In the genomic region with DNA sequence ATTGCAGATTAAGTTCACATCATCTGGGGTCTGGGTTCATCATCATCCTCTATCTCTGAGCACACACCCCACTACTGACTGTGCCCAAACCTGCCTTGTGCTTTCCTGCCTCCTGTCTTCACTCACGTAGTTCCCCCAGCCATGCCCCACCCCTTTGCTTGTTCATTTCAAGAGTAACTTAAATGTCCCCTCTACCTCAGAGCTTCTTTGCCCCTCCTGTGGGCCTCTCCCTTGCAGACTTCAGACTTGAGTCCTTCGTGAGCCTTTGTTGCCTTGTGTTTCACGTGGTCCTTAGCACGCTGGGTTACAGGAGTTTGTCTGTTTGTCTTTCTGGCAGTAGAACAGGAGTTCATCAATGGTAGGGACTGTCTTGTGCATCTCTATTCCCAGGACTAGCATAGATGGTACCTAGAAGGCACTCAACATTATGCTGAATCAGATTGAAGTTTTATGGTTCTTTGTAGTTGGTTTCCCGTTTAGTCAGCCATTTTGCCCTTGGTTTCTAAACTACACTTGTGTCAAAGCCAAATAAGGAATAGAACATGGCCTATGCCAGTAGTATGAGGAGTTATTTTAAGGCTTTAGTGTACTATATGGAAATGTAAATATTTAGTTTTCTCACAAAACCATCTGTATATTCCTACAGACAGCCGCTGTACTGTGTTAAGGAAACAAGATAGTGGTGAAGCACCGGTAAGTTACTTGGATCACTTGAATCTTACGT, we compare ENCODE assay signal across 14 cellular contexts.
DNase-seq lines count a peak whose midpoint lies in the region; ATAC-seq and TF ChIP-seq lines count a peak whose summit lies in the region.
"Had no signal": no experiment of that assay in that cellular context is flagged by ENCODE, and none has a peak within 500 bp of the region (broad histone marks: within the 10 kb centered on the region; RNA-seq: fewer than 3 reads in every experiment).

No MANE protein-coding gene starts in this region.

- no peak overlapping the region for H3K27ac ChIP-seq in heart right ventricle

- no peak overlapping the region for H3K4me3 Mint-ChIP-seq in activated naive CD8-positive, alpha-beta T cell treated with anti-CD3 and anti-CD28 coated beads for 36 hours
- H3K4me3 Mint-ChIP-seq in stimulated activated naive CD8-positive, alpha-beta T cell treated with anti-CD3 and anti-CD28 coated beads, Interleukin-15, amount 100 ng/mL, for 72 hours: peak overlapping the region; percentile 14 to 37
- H3K4me3 Mint-ChIP-seq: mesothelial cell of epicardium, T-cell had no signal

- H3K4me1 Mint-ChIP-seq in activated naive CD8-positive, alpha-beta T cell treated with anti-CD3 and anti-CD28 coated beads for 36 hours: peaks cover 9% of the 10 kb centered on the region
- peaks cover 13% of the 10 kb centered on the region for H3K4me1 Mint-ChIP-seq in stimulated activated naive CD8-positive, alpha-beta T cell treated with anti-CD3 and anti-CD28 coated beads, Interleukin-15, amount 100 ng/mL, for 72 hours

- H3K27me3 Mint-ChIP-seq in activated naive CD8-positive, alpha-beta T cell treated with anti-CD3 and anti-CD28 coated beads for 36 hours: no peaks in the 10 kb centered on the region
- H3K27me3 Mint-ChIP-seq in stimulated activated naive CD8-positive, alpha-beta T cell treated with anti-CD3 and anti-CD28 coated beads, Interleukin-15, amount 100 ng/mL, for 72 hours: no peaks in the 10 kb centered on the region
- H3K27me3 Mint-ChIP-seq: T-cell had no signal

- ATAC-seq in Right ventricle myocardium inferior: no peak
- no peak for ATAC-seq in Right ventricle myocardium superior (ENCODE audit: poor library complexity)
- ATAC-seq in HG02588 (IDR thresholded peaks at IDR 0.05; ENCODE audit: unreplicated experiment): peak; percentile 84
- ATAC-seq in stimulated activated naive CD8-positive, alpha-beta T cell treated with anti-CD3 and anti-CD28 coated beads, Interleukin-15, amount 100 ng/mL, for 72 hours: peak; percentile 98
- ATAC-seq in GM19467 (IDR thresholded peaks at IDR 0.05; ENCODE audit: unreplicated experiment): no peak
- no peak for ATAC-seq in heart right ventricle
- ATAC-seq: T-cell had no signal

- peaks cover 0 to 4% (median 2%) of the 10 kb centered on the region in 9 donors for H3K4me1 ChIP-seq in heart right ventricle
- H3K4me1 ChIP-seq: BE2C had no signal

- no peak overlapping the region for H3K4me3 ChIP-seq in heart right ventricle

- H3K36me3 Mint-ChIP-seq in activated naive CD8-positive, alpha-beta T cell treated with anti-CD3 and anti-CD28 coated beads for 36 hours: peaks cover 15% of the 10 kb centered on the region

- H3K9me3 ChIP-seq in heart right ventricle: no peaks in the 10 kb centered on the region
- H3K9me3 ChIP-seq: BE2C had no signal

- H3K27ac Mint-ChIP-seq in activated naive CD8-positive, alpha-beta T cell treated with anti-CD3 and anti-CD28 coated beads for 36 hours: peak overlapping the region; percentile 47
- peak overlapping the region in 1 of 2 donors; percentile 83 for H3K27ac Mint-ChIP-seq in stimulated activated naive CD8-positive, alpha-beta T cell treated with anti-CD3 and anti-CD28 coated beads, Interleukin-15, amount 100 ng/mL, for 72 hours
- H3K27ac Mint-ChIP-seq: mesothelial cell of epicardium, T-cell had no signal

- H3K36me3 ChIP-seq in heart right ventricle: peaks cover 0 to 100% (median 15%) of the 10 kb centered on the region in 9 donors

- H3K27me3 ChIP-seq in heart right ventricle: no peaks in the 10 kb centered on the region
- H3K27me3 ChIP-seq: BE2C had no signal

- no peaks in the 10 kb centered on the region for H3K9me3 Mint-ChIP-seq in activated naive CD8-positive, alpha-beta T cell treated with anti-CD3 and anti-CD28 coated beads for 36 hours
- no peaks in the 10 kb centered on the region for H3K9me3 Mint-ChIP-seq in stimulated activated naive CD8-positive, alpha-beta T cell treated with anti-CD3 and anti-CD28 coated beads, Interleukin-15, amount 100 ng/mL, for 72 hours
- H3K9me3 Mint-ChIP-seq: mesothelial cell of epicardium, T-cell had no signal

- intact Hi-C loops in Right ventricle myocardium inferior (cut with DNase I): no loop called here
- intact Hi-C loops in Right ventricle myocardium superior (cut with DNase I): no loop called here
- intact Hi-C loops in heart right ventricle (cut with DNase I): no loop called here

- in situ Hi-C loops in KBM-7 (cut with MboI; ENCODE audit: low pct_unique_long_range_greater_than_20kb, low sequenced_read_pairs): no loop called here

- TF ChIP-seq CTCF in heart right ventricle (IDR thresholded peaks at IDR 0.05): no peak

- DNase-seq in Right ventricle myocardium inferior (ENCODE audit: missing footprints): peak; percentile 39
- DNase-seq in Right ventricle myocardium superior: no peak
- DNase-seq in activated naive CD8-positive, alpha-beta T cell treated with anti-CD3 and anti-CD28 coated beads for 36 hours: peak; percentile 40
- DNase-seq in stimulated activated naive CD8-positive, alpha-beta T cell treated with anti-CD3 and anti-CD28 coated beads, Interleukin-15, amount 100 ng/mL, for 72 hours: peak; percentile 35 to 63
- no peak for DNase-seq in KBM-7
- DNase-seq in heart right ventricle: no peak
- DNase-seq: activated naive CD4-positive, alpha-beta T cell treated with Interleukin-2 at 50 U/mL for 16 hours; BE2C; MV-4-11; substantia nigra; T-cell had no signal

- WGBS in heart right ventricle, 2 donors: 92 to 94% methylated on average over 8 of the region's 8 CpGs

Comparison
In these comparisons a context has a peak if more than half of its experiments do, and no peak if none do; other contexts are left out.
1. DNase-seq: peak in Right ventricle myocardium inferior (single experiment), activated naive CD8-positive, alpha-beta T cell treated with anti-CD3 and anti-CD28 coated beads for 36 hours (single experiment) and stimulated activated naive CD8-positive, alpha-beta T cell treated with anti-CD3 and anti-CD28 coated beads, Interleukin-15, amount 100 ng/mL, for 72 hours (2 of 2); none in Right ventricle myocardium superior (single experiment), KBM-7 (single experiment) and heart right ventricle (0 of 2).
2. ATAC-seq: peak in HG02588 (single experiment) and stimulated activated naive CD8-positive, alpha-beta T cell treated with anti-CD3 and anti-CD28 coated beads, Interleukin-15, amount 100 ng/mL, for 72 hours (single experiment); none in Right ventricle myocardium inferior (single experiment), Right ventricle myocardium superior (single experiment), GM19467 (single experiment) and heart right ventricle (0 of 8).